In the genomic region with DNA sequence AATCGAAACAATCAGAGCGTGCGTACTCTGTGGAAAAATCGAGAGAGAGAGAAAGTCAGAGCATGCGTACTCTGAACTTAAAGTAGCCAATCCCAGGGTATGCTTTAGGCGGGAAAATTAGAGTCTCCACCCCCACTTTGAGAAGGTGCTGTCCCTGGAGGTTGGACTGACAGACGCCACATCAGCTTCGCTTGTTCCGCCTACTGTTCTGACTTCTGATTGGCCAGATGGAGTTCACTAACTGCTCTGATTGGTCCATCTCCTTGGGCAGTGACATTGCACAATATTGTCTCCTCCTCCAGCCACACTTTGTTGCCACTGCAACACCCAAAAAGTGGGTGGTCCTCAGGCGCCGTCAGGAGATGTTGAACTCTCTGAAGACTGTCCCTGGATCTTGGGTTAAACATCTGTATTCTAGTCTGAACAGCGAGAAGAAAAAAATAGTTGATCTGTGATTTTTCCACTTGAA, we compare ENCODE assay signal across 37 cellular contexts. TPM values are rescaled to one million over a fixed set of nuclear protein-coding genes. Genes with fewer than 3 reads are reported as not detected.
"Had no signal": no experiment of that assay in that cellular context is flagged by ENCODE, and none has a peak within 500 bp of the region (broad histone marks: within the 10 kb centered on the region; RNA-seq: fewer than 3 reads in every experiment).

A gene with protein sequence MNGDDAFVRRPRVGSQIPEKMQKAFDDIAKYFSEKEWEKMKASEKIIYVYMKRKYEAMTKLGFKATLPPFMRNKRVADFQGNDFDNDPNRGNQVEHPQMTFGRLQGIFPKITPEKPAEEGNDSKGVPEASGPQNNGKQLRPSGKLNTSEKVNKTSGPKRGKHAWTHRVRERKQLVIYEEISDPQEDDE (minus strand): TSS at position 51 of the 469 bp plus-strand sequence. CDS start 1,437 bp downstream, outside the sequence.

- H3K27me3 Mint-ChIP-seq: activated CD8-positive, alpha-beta T cell treated with anti-CD3 and anti-CD28 coated beads for 36 hours; activated naive CD4-positive, alpha-beta T cell treated with anti-CD3 and anti-CD28 coated beads, Interleukin-2, amount 50 U/mL, for 24 hours; activated naive CD8-positive, alpha-beta T cell treated with anti-CD3 and anti-CD28 coated beads, Interleukin-2, amount 10 ng/mL, durations not matched to agents 7 days and 5 days had no signal

- ATAC-seq: activated CD8-positive, alpha-beta T cell treated with anti-CD3 and anti-CD28 coated beads for 36 hours; activated T-cell treated with anti-CD3 and anti-CD28 coated beads, Interleukin-2, amount 50 U/mL, for 72 hours; Panc1 had no signal

- H3K4me1 Mint-ChIP-seq: activated naive CD4-positive, alpha-beta T cell treated with anti-CD3 and anti-CD28 coated beads, Interleukin-2, amount 50 U/mL, for 24 hours; activated naive CD8-positive, alpha-beta T cell treated with anti-CD3 and anti-CD28 coated beads, Interleukin-2, amount 10 ng/mL, durations not matched to agents 7 days and 5 days; central memory CD8-positive, alpha-beta T cell had no signal

- H3K4me3 Mint-ChIP-seq: activated CD8-positive, alpha-beta T cell treated with anti-CD3 and anti-CD28 coated beads for 36 hours; activated naive CD4-positive, alpha-beta T cell treated with anti-CD3 and anti-CD28 coated beads, Interleukin-2, amount 50 U/mL, for 24 hours; activated naive CD8-positive, alpha-beta T cell treated with anti-CD3 and anti-CD28 coated beads, Interleukin-2, amount 10 ng/mL, durations not matched to agents 7 days and 5 days; activated T-cell treated with anti-CD3 and anti-CD28 coated beads, Interleukin-2, amount 50 U/mL, for 72 hours; central memory CD8-positive, alpha-beta T cell; T-helper 1 cell treated with Interleukin-12 subunit alpha and Interleukin-12 subunit beta and Interleukin-4 antibody, amounts not matched to agents 30 μg/mL and 1 μg/mL, for 36 hours; T-helper 2 cell treated with Interferon-gamma antibody and Interleukin-4, amounts not matched to agents 5 μg/mL and 100 μg/mL, for 36 hours had no signal

- FAIRE-seq: TTC549 had no signal

- H3K36me3 ChIP-seq: ascending aorta, cardiac muscle cell, MG63, SJSA1 had no signal

- H3K9me3 Mint-ChIP-seq: activated CD8-positive, alpha-beta T cell treated with anti-CD3 and anti-CD28 coated beads for 36 hours; activated naive CD4-positive, alpha-beta T cell treated with anti-CD3 and anti-CD28 coated beads, Interleukin-2, amount 50 U/mL, for 24 hours; activated naive CD8-positive, alpha-beta T cell treated with anti-CD3 and anti-CD28 coated beads, Interleukin-2, amount 10 ng/mL, durations not matched to agents 7 days and 5 days; activated T-cell treated with anti-CD3 and anti-CD28 coated beads, Interleukin-2, amount 50 U/mL, for 72 hours; activated T-helper 2 cell treated with anti-CD3 and anti-CD28 coated beads, Interferon-gamma antibody, Interleukin-2, Interleukin-4, amounts not matched to agents 10 μg/mL and 5 μg/mL and 100 μg/mL, durations not matched to agents 14 hours and 24 hours and 36 hours; central memory CD8-positive, alpha-beta T cell; T-helper 1 cell treated with Interleukin-12 subunit alpha and Interleukin-12 subunit beta and Interleukin-4 antibody, amounts not matched to agents 30 μg/mL and 1 μg/mL, for 36 hours; T-helper 2 cell treated with Interferon-gamma antibody and Interleukin-4, amounts not matched to agents 5 μg/mL and 100 μg/mL, for 36 hours had no signal

- H3K27me3 ChIP-seq: ascending aorta, cardiac muscle cell, MG63, SJSA1 had no signal

- H3K27ac ChIP-seq: ascending aorta, cardiac muscle cell, SJSA1 had no signal

- H3K9me3 ChIP-seq: ascending aorta, MG63, SJSA1 had no signal

- H3K27ac Mint-ChIP-seq: activated CD8-positive, alpha-beta T cell treated with anti-CD3 and anti-CD28 coated beads for 36 hours; activated naive CD4-positive, alpha-beta T cell treated with anti-CD3 and anti-CD28 coated beads, Interleukin-2, amount 50 U/mL, for 24 hours; activated naive CD8-positive, alpha-beta T cell treated with anti-CD3 and anti-CD28 coated beads, Interleukin-2, amount 10 ng/mL, durations not matched to agents 7 days and 5 days; activated T-cell treated with anti-CD3 and anti-CD28 coated beads, Interleukin-2, amount 50 U/mL, for 72 hours; activated T-helper 2 cell treated with anti-CD3 and anti-CD28 coated beads, Interferon-gamma antibody, Interleukin-2, Interleukin-4, amounts not matched to agents 10 μg/mL and 5 μg/mL and 100 μg/mL, durations not matched to agents 14 hours and 24 hours and 36 hours; T-helper 1 cell treated with Interleukin-12 subunit alpha and Interleukin-12 subunit beta and Interleukin-4 antibody, amounts not matched to agents 30 μg/mL and 1 μg/mL, for 36 hours; T-helper 2 cell treated with Interferon-gamma antibody and Interleukin-4, amounts not matched to agents 5 μg/mL and 100 μg/mL, for 36 hours had no signal

- H3K4me3 ChIP-seq: ascending aorta, cardiac muscle cell, MG63, SJSA1 had no signal

- DNase-seq: activated CD4-positive, alpha-beta T cell treated with anti-CD3 and anti-CD28 coated beads for 4 hours; activated CD4-positive, alpha-beta T cell treated with anti-CD3 and anti-CD28 coated beads, Interleukin-2, amount 50 U/mL, for 4 hours; activated CD4-positive, CD25-positive, alpha-beta regulatory T cell treated with anti-CD3 and anti-CD28 coated beads, Interleukin-2, amount 50 U/mL, for 72 hours; activated CD8-positive, alpha-beta T cell treated with anti-CD3 and anti-CD28 coated beads for 36 hours; activated gamma-delta T cell; activated naive CD4-positive, alpha-beta T cell treated with Interleukin-2 at 50 U/mL for 16 hours; activated naive CD8-positive, alpha-beta T cell treated with anti-CD3 and anti-CD28 coated beads, Interleukin-2, amount 10 ng/mL, durations not matched to agents 7 days and 5 days; activated T-cell treated with anti-CD3 and anti-CD28 coated beads, Interleukin-2, amount 50 U/mL, for 1 hour; activated T-cell treated with anti-CD3 and anti-CD28 coated beads, Interleukin-2, amount 50 U/mL, for 72 hours; amygdala; Kasumi-1; KBM-7; MG63; NCI-H1048; NCI-H1105 treated with DMSO at 0.1 percent for 48 hours; NCI-H1436; NCI-H1694; NCI-H1930; NCI-H2081 treated with DMSO at 0.1 percent for 48 hours; NCI-H345; NCI-H524 treated with DMSO at 0.1 percent for 48 hours; SHP77 had no signal

- H3K36me3 Mint-ChIP-seq: activated naive CD4-positive, alpha-beta T cell treated with anti-CD3 and anti-CD28 coated beads, Interleukin-2, amount 50 U/mL, for 24 hours; activated naive CD8-positive, alpha-beta T cell treated with anti-CD3 and anti-CD28 coated beads, Interleukin-2, amount 10 ng/mL, durations not matched to agents 7 days and 5 days had no signal

- H3K4me1 ChIP-seq: ascending aorta, SJSA1 had no signal

RNA-seq across cellular contexts. Expression of the gene that starts here (rescaled TPM):
- total RNA-seq: activated CD8-positive, alpha-beta memory T cell treated with anti-CD3 and anti-CD28 coated beads for 36 hours; activated CD8-positive, alpha-beta T cell treated with anti-CD3 and anti-CD28 coated beads for 36 hours; activated naive CD8-positive, alpha-beta T cell treated with anti-CD3 and anti-CD28 coated beads, Interleukin-2, amount 10 ng/mL, durations not matched to agents 7 days and 5 days; activated T-cell treated with anti-CD3 and anti-CD28 coated beads, Interleukin-2, amount 50 U/mL, for 72 hours; activated T-helper 2 cell treated with anti-CD3 and anti-CD28 coated beads, Interferon-gamma antibody, Interleukin-2, Interleukin-4, amounts not matched to agents 10 μg/mL and 5 μg/mL and 100 μg/mL, durations not matched to agents 14 hours and 24 hours and 36 hours; ascending aorta; cardiac muscle cell; chondrocyte; NCI-H460; RPMI7951; SJSA1 had no signal
- polyA plus RNA-seq: adipose tissue, cardiac muscle cell had no signal
